Comparison of ENCODE assay signal across 9 cellular contexts in the genomic region with DNA sequence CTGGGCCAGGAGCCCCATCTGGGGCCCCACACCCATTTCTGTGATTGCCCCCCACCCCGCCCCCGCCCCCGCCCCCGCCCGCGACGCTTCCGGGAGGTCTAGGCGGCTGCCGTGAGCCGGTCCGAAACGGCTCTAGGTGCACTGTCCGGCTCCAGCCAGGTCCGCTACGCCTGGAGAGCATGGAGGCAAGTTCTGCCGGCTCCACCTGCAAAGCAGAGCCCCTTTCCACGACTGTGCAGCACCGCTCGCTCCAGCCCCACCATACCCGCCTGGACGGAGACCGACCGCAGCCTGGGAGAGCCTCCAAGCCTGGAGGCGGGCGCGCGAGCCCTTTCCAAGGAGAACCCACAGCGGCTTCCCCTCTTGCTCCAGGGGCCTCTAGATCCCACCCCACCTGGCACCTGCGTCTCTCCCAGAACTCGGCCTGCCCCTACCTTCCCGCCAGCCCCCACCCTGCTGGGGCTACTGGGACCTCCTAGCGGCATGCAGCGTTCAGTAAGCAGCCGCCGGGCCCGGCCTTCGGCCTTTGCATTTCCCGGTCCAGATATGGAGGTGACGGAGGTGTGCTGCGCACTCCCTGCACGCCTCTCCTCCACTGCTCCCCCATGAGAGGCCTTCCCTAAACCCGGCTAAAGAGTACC.
DNase-seq lines count a peak whose midpoint lies in the region; ATAC-seq and TF ChIP-seq lines count a peak whose summit lies in the region.
"Had no signal": no experiment of that assay in that cellular context is flagged by ENCODE, and none has a peak within 500 bp of the region (broad histone marks: within the 10 kb centered on the region; RNA-seq: fewer than 3 reads in every experiment).

No MANE protein-coding gene starts in this region.

- peaks cover 23% of the 10 kb centered on the region for H3K4me1 Mint-ChIP-seq in osteocyte (ENCODE audit: unreplicated experiment)

- H3K9me3 Mint-ChIP-seq in osteocyte (ENCODE audit: unreplicated experiment) = peaks cover 14% of the 10 kb centered on the region

- peak; percentile 8 for TF ChIP-seq CTCF in GM06990 (IDR thresholded peaks at IDR 0.05; ENCODE audit: insufficient read depth, low read length, poor library complexity, severe bottlenecking)
- TF ChIP-seq CTCF in OCI-LY3 (IDR thresholded peaks at IDR 0.05; ENCODE audit: low read depth, low read length) = 0 out of 2 replicates have a peak, but pooled peaks have one; percentile 9
- no peak for TF ChIP-seq CTCF in osteocyte (IDR thresholded peaks at IDR 0.05)

- H4K20me1 ChIP-seq in OCI-LY3 (ENCODE audit: insufficient read depth, low read length) = no peaks in the 10 kb centered on the region

- peak overlapping the region; percentile 57 for H3K9ac ChIP-seq in OCI-LY3 (ENCODE audit: low read length)

- H3K27me3 ChIP-seq in GM06990 (replicated peaks; ENCODE audit: control insufficient read depth, insufficient read depth, low read length) (no peaks in the 10 kb centered on the region; the same call in 1 of the 2 replicates), OCI-LY3 (ENCODE audit: low read depth, low read length) (no peaks in the 10 kb centered on the region)

- no peaks in the 10 kb centered on the region for H3K27me3 Mint-ChIP-seq in osteocyte (ENCODE audit: unreplicated experiment)

- no peak overlapping the region for H3K27ac ChIP-seq in OCI-LY3 (ENCODE audit: low read length)
- H3K27ac ChIP-seq: SK-N-MC had no signal

- peak; percentile 29 for ATAC-seq in GM21717 (IDR thresholded peaks at IDR 0.05; ENCODE audit: unreplicated experiment)
- ATAC-seq in esophagus mucosa = peak; percentile 10

- H3K4me2 ChIP-seq in OCI-LY3 (ENCODE audit: low read length) = peak overlapping the region; percentile 71

- no peak overlapping the region for H3K27ac Mint-ChIP-seq in osteocyte (ENCODE audit: unreplicated experiment)

- no peaks in the 10 kb centered on the region for H3K79me2 ChIP-seq in OCI-LY3 (ENCODE audit: low read length)

- DNase-seq in GM06990 (ENCODE audit: extremely low read depth, insufficient read length) (peak; percentile 34), osteocyte (ENCODE audit: extremely low spot score, unreplicated experiment) (peak; percentile 83), DMS 273 (lab: John Stamatoyannopoulos, UW; ENCODE audit: unreplicated experiment) (no peak), EL (no peak), cerebellum (ENCODE audit: low spot score) (no peak)

- H3K36me3 Mint-ChIP-seq in osteocyte (ENCODE audit: unreplicated experiment) = peaks cover 3% of the 10 kb centered on the region

- no peaks in the 10 kb centered on the region for H3K9me3 ChIP-seq in OCI-LY3 (ENCODE audit: insufficient read depth, low read length)

- H3K4me3 ChIP-seq in GM06990 (replicated peaks; ENCODE audit: low read depth, low read length) = peak overlapping the region; percentile 62
- H3K4me3 ChIP-seq in OCI-LY3 (ENCODE audit: low read length) = peak overlapping the region; percentile 82

- H3K36me3 ChIP-seq in GM06990 (ENCODE audit: control insufficient read depth, insufficient read depth, low read length) (no peaks in the 10 kb centered on the region), OCI-LY3 (replicated peaks; ENCODE audit: low read depth, low read length) (no peaks in the 10 kb centered on the region)

- H3K4me1 ChIP-seq in OCI-LY3 (ENCODE audit: low read length) = peaks cover 14% of the 10 kb centered on the region

- H3K4me3 Mint-ChIP-seq in osteocyte (ENCODE audit: unreplicated experiment) = peak overlapping the region; percentile 77

- peak overlapping the region; percentile 76; the same call in 1 of the 2 replicates for H2AFZ ChIP-seq in OCI-LY3 (ENCODE audit: low read depth, low read length)

Comparison
In these comparisons a context has a peak if more than half of its experiments do, and no peak if none do; other contexts are left out.
1. DNase-seq: peak in GM06990 (single experiment) and osteocyte (single experiment); none in DMS 273 (single experiment), EL (single experiment) and cerebellum (single experiment).